In genomic region chr10:72625608-72626443, GRCh38 we compare ENCODE assay signal across 1 cellular context.
TF ChIP-seq lines count a peak whose summit lies in the region.

Gene MICU1, minus strand, starts transcription at chr10:72626079. Its CDS starts 59,286 bp downstream, at chr10:72566793.

TF ChIP-seq in GM23338, 12 proteins besides CTCF, POLR2A, EP300 and RAD21 (continued from another document):
- TF ChIP-seq POLR2AphosphoS5 (IDR thresholded peaks at IDR 0.05; ENCODE audit: low read depth) (peak; percentile 88), REST (IDR thresholded peaks at IDR 0.05; ENCODE audit: unreplicated experiment) (no peak), ZNF114 (CRISPR knock-in tag; IDR thresholded peaks at IDR 0.05) (no peak), STAT1 (IDR thresholded peaks at IDR 0.05; ENCODE audit: unreplicated experiment) (no peak), ZNF462 (CRISPR knock-in tag; IDR thresholded peaks at IDR 0.05) (no peak)
TF ChIP-seq in GM23338: peak in this region for 3.
